ENCODE assay signal across 1 cellular context in the genomic region with DNA sequence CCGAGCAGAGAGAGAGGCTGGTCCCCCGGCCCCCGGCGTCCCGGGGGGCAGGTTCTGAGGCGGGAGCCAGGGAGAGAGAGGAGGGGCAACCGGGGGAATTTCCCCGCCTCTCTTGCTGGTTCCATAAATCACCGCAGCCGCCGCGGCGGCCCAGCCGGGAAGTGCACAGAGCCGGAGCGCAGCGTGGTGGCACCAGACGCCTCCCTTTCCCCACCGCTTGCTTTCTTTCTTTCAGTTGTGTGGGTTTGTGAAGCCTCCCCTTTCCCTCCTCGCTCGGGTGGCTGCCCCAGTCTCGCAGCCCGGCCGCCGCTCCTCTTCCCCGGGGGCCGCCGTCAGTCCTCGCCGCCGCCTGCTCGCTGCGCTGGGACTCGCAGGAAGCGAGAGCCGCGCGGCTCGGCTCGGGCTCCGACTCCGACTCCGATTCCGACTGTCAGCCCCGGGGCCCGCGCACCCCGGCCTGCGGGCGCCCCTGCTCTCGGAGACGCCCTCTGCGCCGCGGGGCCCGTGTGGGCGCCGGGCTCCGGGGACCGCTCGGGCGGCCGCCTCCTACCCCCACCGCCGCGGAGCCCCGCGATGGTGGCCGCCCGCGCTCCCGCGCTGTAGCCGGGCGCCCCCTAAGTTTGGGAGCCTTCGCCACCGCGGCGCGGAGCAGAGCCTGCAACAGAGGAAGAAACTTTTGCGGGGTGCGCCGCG.
TF ChIP-seq lines count a peak whose summit lies in the region.

A gene (plus strand): TSS at position 153 of the 693 bp plus-strand sequence. CDS start 616 bp downstream, outside the sequence.

TF ChIP-seq in H1, 55 proteins besides CTCF, POLR2A, EP300 and RAD21:
- TF ChIP-seq JUN (IDR thresholded peaks at IDR 0.05; ENCODE audit: low read depth, low read length) (no peak), ASH2L (IDR thresholded peaks at IDR 0.05; ENCODE audit: low read length) (peak; percentile 65), SIRT6 (IDR thresholded peaks at IDR 0.05; ENCODE audit: low read length) (no peak), YY1 (IDR thresholded peaks at IDR 0.05; ENCODE audit: low read depth, low read length) (no peak; the same call in 1 of the 2 replicates), EZH2 (IDR thresholded peaks at IDR 0.05; ENCODE audit: low read depth, low read length, severe bottlenecking) (peak; percentile 26), ZNF274 (IDR thresholded peaks at IDR 0.05; ENCODE audit: borderline replicate concordance, extremely low read depth, low read length) (no peak), NANOG (IDR thresholded peaks at IDR 0.05; ENCODE audit: insufficient read depth, low read depth, low read length, poor library complexity, severe bottlenecking) (no peak), EGR1 (IDR thresholded peaks at IDR 0.05; ENCODE audit: borderline replicate concordance, low read depth, low read length) (no peak), CBX8 (IDR thresholded peaks at IDR 0.05; ENCODE audit: borderline replicate concordance, low read depth, low read length) (no peak), HDAC2 (IDR thresholded peaks at IDR 0.05; ENCODE audit: borderline replicate concordance in 1 of 2, low read depth in 2 of 2, low read length in 2 of 2) (no peak), KDM1A (IDR thresholded peaks at IDR 0.05; ENCODE audit: borderline replicate concordance, low read length) (no peak), SRF (IDR thresholded peaks at IDR 0.05; ENCODE audit: low read depth, low read length) (no peak), SIX5 (IDR thresholded peaks at IDR 0.05; ENCODE audit: low read depth, low read length) (no peak), BRCA1 (IDR thresholded peaks at IDR 0.05; ENCODE audit: low read depth, low read length) (no peak), SUZ12 (IDR thresholded peaks at IDR 0.05; ENCODE audit: low read length) (no peak), CREB1 (IDR thresholded peaks at IDR 0.05) (no peak), CTBP2 (IDR thresholded peaks at IDR 0.05; ENCODE audit: borderline replicate concordance, insufficient read depth, insufficient read length, low read length) (no peak), HDAC6 (IDR thresholded peaks at IDR 0.05; ENCODE audit: low read depth, low read length) (no peak), POLR2AphosphoS5 (IDR thresholded peaks at IDR 0.05; ENCODE audit: low read depth, low read length) (peak; percentile 82), JUND (IDR thresholded peaks at IDR 0.05; ENCODE audit: low read length) (no peak), GABPA (IDR thresholded peaks at IDR 0.05; ENCODE audit: borderline replicate concordance, insufficient read depth, low read length) (no peak), TAF1 (IDR thresholded peaks at IDR 0.05; ENCODE audit: low read depth, low read length) (peak; percentile 85), MAFK (IDR thresholded peaks at IDR 0.05; ENCODE audit: low read depth, low read length) (no peak), TAF7 (optimal IDR thresholded peaks at IDR 0.05; ENCODE audit: borderline replicate concordance, low read depth, low read length) (peak; percentile 70), RXRA (IDR thresholded peaks at IDR 0.05; ENCODE audit: insufficient read depth, low read depth, low read length) (no peak), KDM4A (IDR thresholded peaks at IDR 0.05; ENCODE audit: low read depth, low read length, severe bottlenecking) (peak; percentile 58), POU5F1 (IDR thresholded peaks at IDR 0.05; ENCODE audit: low read depth, low read length) (no peak), BACH1 (IDR thresholded peaks at IDR 0.05; ENCODE audit: low read length) (no peak), BCL11A (IDR thresholded peaks at IDR 0.05; ENCODE audit: low read depth in 2 of 2, low read length in 2 of 2) (no peak), RBBP5 (IDR thresholded peaks at IDR 0.05; ENCODE audit: borderline replicate concordance, low read depth, low read length) (no peak), KDM5A (IDR thresholded peaks at IDR 0.05; ENCODE audit: low read length) (no peak), TBP (IDR thresholded peaks at IDR 0.05; ENCODE audit: low read depth, low read length) (peak; percentile 84; the same call in 1 of the 2 replicates), SIN3A (conservative IDR thresholded peaks at IDR 0.05 in 1 of 2, IDR thresholded peaks at IDR 0.05 in 1 of 2; ENCODE audit: low read depth in 1 of 2, low read length in 2 of 2) (no peak; a peak in 1 of 4 replicates), SP4 (IDR thresholded peaks at IDR 0.05; ENCODE audit: low read length) (no peak), SP2 (IDR thresholded peaks at IDR 0.05; ENCODE audit: low read length) (no peak), NRF1 (IDR thresholded peaks at IDR 0.05; ENCODE audit: low read depth, low read length) (no peak), FOSL1 (IDR thresholded peaks at IDR 0.05; ENCODE audit: insufficient read depth, low read depth, low read length) (no peak), TEAD4 (IDR thresholded peaks at IDR 0.05; ENCODE audit: low read depth, low read length) (0 out of 2 replicates have a peak, but pooled peaks have one; percentile 10), SP1 (IDR thresholded peaks at IDR 0.05; ENCODE audit: low read depth, low read length) (0 out of 2 replicates have a peak, but pooled peaks have one; percentile 14), RNF2 (IDR thresholded peaks at IDR 0.05; ENCODE audit: borderline replicate concordance, low read depth, low read length, missing control alignments, poor library complexity, severe bottlenecking) (no peak), TCF12 (IDR thresholded peaks at IDR 0.05; ENCODE audit: low read depth, low read length) (no peak), PHF8 (conservative IDR thresholded peaks at IDR 0.05; ENCODE audit: low read depth, low read length) (peak; percentile 54), CHD2 (IDR thresholded peaks at IDR 0.05; ENCODE audit: low read length) (no peak), CBX5 (IDR thresholded peaks at IDR 0.05; ENCODE audit: low read depth, low read length) (no peak), CEBPB (IDR thresholded peaks at IDR 0.05; ENCODE audit: low read depth, low read length) (no peak), SAP30 (IDR thresholded peaks at IDR 0.05; ENCODE audit: insufficient read depth, insufficient replicate concordance, low read length) (no peak)
- TF ChIP-seq, protein P1, sequence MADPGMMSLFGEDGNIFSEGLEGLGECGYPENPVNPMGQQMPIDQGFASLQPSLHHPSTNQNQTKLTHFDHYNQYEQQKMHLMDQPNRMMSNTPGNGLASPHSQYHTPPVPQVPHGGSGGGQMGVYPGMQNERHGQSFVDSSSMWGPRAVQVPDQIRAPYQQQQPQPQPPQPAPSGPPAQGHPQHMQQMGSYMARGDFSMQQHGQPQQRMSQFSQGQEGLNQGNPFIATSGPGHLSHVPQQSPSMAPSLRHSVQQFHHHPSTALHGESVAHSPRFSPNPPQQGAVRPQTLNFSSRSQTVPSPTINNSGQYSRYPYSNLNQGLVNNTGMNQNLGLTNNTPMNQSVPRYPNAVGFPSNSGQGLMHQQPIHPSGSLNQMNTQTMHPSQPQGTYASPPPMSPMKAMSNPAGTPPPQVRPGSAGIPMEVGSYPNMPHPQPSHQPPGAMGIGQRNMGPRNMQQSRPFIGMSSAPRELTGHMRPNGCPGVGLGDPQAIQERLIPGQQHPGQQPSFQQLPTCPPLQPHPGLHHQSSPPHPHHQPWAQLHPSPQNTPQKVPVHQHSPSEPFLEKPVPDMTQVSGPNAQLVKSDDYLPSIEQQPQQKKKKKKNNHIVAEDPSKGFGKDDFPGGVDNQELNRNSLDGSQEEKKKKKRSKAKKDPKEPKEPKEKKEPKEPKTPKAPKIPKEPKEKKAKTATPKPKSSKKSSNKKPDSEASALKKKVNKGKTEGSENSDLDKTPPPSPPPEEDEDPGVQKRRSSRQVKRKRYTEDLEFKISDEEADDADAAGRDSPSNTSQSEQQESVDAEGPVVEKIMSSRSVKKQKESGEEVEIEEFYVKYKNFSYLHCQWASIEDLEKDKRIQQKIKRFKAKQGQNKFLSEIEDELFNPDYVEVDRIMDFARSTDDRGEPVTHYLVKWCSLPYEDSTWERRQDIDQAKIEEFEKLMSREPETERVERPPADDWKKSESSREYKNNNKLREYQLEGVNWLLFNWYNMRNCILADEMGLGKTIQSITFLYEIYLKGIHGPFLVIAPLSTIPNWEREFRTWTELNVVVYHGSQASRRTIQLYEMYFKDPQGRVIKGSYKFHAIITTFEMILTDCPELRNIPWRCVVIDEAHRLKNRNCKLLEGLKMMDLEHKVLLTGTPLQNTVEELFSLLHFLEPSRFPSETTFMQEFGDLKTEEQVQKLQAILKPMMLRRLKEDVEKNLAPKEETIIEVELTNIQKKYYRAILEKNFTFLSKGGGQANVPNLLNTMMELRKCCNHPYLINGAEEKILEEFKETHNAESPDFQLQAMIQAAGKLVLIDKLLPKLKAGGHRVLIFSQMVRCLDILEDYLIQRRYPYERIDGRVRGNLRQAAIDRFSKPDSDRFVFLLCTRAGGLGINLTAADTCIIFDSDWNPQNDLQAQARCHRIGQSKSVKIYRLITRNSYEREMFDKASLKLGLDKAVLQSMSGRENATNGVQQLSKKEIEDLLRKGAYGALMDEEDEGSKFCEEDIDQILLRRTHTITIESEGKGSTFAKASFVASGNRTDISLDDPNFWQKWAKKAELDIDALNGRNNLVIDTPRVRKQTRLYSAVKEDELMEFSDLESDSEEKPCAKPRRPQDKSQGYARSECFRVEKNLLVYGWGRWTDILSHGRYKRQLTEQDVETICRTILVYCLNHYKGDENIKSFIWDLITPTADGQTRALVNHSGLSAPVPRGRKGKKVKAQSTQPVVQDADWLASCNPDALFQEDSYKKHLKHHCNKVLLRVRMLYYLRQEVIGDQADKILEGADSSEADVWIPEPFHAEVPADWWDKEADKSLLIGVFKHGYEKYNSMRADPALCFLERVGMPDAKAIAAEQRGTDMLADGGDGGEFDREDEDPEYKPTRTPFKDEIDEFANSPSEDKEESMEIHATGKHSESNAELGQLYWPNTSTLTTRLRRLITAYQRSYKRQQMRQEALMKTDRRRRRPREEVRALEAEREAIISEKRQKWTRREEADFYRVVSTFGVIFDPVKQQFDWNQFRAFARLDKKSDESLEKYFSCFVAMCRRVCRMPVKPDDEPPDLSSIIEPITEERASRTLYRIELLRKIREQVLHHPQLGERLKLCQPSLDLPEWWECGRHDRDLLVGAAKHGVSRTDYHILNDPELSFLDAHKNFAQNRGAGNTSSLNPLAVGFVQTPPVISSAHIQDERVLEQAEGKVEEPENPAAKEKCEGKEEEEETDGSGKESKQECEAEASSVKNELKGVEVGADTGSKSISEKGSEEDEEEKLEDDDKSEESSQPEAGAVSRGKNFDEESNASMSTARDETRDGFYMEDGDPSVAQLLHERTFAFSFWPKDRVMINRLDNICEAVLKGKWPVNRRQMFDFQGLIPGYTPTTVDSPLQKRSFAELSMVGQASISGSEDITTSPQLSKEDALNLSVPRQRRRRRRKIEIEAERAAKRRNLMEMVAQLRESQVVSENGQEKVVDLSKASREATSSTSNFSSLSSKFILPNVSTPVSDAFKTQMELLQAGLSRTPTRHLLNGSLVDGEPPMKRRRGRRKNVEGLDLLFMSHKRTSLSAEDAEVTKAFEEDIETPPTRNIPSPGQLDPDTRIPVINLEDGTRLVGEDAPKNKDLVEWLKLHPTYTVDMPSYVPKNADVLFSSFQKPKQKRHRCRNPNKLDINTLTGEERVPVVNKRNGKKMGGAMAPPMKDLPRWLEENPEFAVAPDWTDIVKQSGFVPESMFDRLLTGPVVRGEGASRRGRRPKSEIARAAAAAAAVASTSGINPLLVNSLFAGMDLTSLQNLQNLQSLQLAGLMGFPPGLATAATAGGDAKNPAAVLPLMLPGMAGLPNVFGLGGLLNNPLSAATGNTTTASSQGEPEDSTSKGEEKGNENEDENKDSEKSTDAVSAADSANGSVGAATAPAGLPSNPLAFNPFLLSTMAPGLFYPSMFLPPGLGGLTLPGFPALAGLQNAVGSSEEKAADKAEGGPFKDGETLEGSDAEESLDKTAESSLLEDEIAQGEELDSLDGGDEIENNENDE (IDR thresholded peaks at IDR 0.05; ENCODE audit: insufficient replicate concordance, low read length), result no peak
- TF ChIP-seq, protein P2, sequence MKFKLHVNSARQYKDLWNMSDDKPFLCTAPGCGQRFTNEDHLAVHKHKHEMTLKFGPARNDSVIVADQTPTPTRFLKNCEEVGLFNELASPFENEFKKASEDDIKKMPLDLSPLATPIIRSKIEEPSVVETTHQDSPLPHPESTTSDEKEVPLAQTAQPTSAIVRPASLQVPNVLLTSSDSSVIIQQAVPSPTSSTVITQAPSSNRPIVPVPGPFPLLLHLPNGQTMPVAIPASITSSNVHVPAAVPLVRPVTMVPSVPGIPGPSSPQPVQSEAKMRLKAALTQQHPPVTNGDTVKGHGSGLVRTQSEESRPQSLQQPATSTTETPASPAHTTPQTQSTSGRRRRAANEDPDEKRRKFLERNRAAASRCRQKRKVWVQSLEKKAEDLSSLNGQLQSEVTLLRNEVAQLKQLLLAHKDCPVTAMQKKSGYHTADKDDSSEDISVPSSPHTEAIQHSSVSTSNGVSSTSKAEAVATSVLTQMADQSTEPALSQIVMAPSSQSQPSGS (IDR thresholded peaks at IDR 0.05; ENCODE audit: low read length), result no peak
- TF ChIP-seq, protein P3, sequence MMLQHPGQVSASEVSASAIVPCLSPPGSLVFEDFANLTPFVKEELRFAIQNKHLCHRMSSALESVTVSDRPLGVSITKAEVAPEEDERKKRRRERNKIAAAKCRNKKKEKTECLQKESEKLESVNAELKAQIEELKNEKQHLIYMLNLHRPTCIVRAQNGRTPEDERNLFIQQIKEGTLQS (IDR thresholded peaks at IDR 0.05; ENCODE audit: insufficient read depth, low read depth, low read length), result no peak
- TF ChIP-seq, protein P4, sequence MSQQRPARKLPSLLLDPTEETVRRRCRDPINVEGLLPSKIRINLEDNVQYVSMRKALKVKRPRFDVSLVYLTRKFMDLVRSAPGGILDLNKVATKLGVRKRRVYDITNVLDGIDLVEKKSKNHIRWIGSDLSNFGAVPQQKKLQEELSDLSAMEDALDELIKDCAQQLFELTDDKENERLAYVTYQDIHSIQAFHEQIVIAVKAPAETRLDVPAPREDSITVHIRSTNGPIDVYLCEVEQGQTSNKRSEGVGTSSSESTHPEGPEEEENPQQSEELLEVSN (IDR thresholded peaks at IDR 0.05), result no peak; the same call in 1 of the 2 replicates
- TF ChIP-seq, protein P5, sequence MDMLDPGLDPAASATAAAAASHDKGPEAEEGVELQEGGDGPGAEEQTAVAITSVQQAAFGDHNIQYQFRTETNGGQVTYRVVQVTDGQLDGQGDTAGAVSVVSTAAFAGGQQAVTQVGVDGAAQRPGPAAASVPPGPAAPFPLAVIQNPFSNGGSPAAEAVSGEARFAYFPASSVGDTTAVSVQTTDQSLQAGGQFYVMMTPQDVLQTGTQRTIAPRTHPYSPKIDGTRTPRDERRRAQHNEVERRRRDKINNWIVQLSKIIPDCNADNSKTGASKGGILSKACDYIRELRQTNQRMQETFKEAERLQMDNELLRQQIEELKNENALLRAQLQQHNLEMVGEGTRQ (IDR thresholded peaks at IDR 0.05; ENCODE audit: low read length), result no peak
- TF ChIP-seq, protein P6, sequence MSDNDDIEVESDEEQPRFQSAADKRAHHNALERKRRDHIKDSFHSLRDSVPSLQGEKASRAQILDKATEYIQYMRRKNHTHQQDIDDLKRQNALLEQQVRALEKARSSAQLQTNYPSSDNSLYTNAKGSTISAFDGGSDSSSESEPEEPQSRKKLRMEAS (IDR thresholded peaks at IDR 0.05), result no peak
